In genomic region chrX:136712631-136713030, GRCh38 we compare ENCODE assay signal across 19 cellular contexts.
"Had no signal": no experiment of that assay in that cellular context is flagged by ENCODE, and none has a peak within 500 bp of the region (broad histone marks: within the 10 kb centered on the region; RNA-seq: fewer than 3 reads in every experiment).

No MANE protein-coding gene starts in this region.

- H3K4me1 ChIP-seq: ascending aorta, breast epithelium, prostate gland, vagina had no signal

- DNase-seq: activated CD4-positive, CD25-positive, alpha-beta regulatory T cell treated with anti-CD3 and anti-CD28 coated beads, Interleukin-2, amount 50 U/mL, for 72 hours; activated CD8-positive, alpha-beta memory T cell treated with anti-CD3 and anti-CD28 coated beads for 24 hours; activated effector memory CD4-positive, alpha-beta T cell treated with Interleukin-2 at 50 U/mL for 16 hours; cerebellar nuclear complex; effector memory CD4-positive, alpha-beta T cell; foreskin fibroblast; hippocampal formation; right cardiac atrium; stimulated activated CD4-positive, alpha-beta T cell treated with anti-CD3 and anti-CD28 coated beads, Interleukin-15, amount 100 ng/mL, for 24 hours; stimulated activated CD4-positive, alpha-beta T cell treated with anti-CD3 and anti-CD28 coated beads, Interleukin-4, amount 100 ng/mL, for 1 hour; stimulated activated naive CD8-positive, alpha-beta T cell treated with anti-CD3 and anti-CD28 coated beads, Interleukin-15, Interleukin-2, amounts not matched to agents 100 U/mL and 50 U/mL, for 24 hours; T1000; transverse colon had no signal

- H3K27ac ChIP-seq: ascending aorta, breast epithelium, prostate gland, transverse colon, vagina had no signal

- H3K9me3 ChIP-seq: ascending aorta, breast epithelium, prostate gland, transverse colon, vagina had no signal

- H3K27me3 ChIP-seq: ascending aorta, transverse colon, vagina had no signal

- H3K4me3 Mint-ChIP-seq: dendritic cell treated with granulocyte-macrophage colony-stimulating factor and Interleukin-4, amounts not matched to agents 40 ng/mL and 50 ng/mL, for 4 days had no signal

- H3K36me3 ChIP-seq: ascending aorta, breast epithelium, prostate gland, transverse colon, vagina had no signal

- H3K27me3 Mint-ChIP-seq: dendritic cell treated with granulocyte-macrophage colony-stimulating factor and Interleukin-4, amounts not matched to agents 40 ng/mL and 50 ng/mL, for 4 days had no signal

- H3K9me3 Mint-ChIP-seq: dendritic cell treated with granulocyte-macrophage colony-stimulating factor and Interleukin-4, amounts not matched to agents 40 ng/mL and 50 ng/mL, for 4 days had no signal

- H3K4me3 ChIP-seq: ascending aorta, breast epithelium, prostate gland, skin epidermis, transverse colon, vagina had no signal

- H3K27ac Mint-ChIP-seq: dendritic cell treated with granulocyte-macrophage colony-stimulating factor and Interleukin-4, amounts not matched to agents 40 ng/mL and 50 ng/mL, for 4 days had no signal
